Comparison of ENCODE assay signal across 21 cellular contexts in the genomic region with DNA sequence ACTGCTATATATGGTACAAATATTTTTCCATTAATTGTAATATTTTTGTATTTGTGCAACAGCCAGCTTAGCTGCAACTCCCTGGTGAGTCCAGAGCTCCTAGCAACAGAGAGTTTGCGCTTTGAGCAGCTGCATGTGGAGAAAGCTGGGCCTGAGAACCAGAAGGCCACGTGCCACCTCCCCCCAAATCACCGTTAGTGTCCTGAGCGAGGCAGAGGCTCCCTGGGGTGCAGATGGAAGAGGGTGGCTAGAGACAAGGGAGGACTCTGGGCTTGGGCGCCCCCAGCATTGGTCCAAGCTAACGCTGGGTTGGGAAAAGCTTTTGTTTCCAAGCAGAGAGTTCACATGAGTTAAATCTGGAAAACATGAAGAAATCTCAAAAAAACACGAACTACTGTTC. TPM values are rescaled to one million over a fixed set of nuclear protein-coding genes. Genes with fewer than 3 reads are reported as not detected.
DNase-seq lines count a peak whose midpoint lies in the region; ATAC-seq, FAIRE-seq and TF ChIP-seq lines count a peak whose summit lies in the region.
"Had no signal": no experiment of that assay in that cellular context is flagged by ENCODE, and none has a peak within 500 bp of the region (broad histone marks: within the 10 kb centered on the region; RNA-seq: fewer than 3 reads in every experiment).

No MANE protein-coding gene starts in this region.

- TF ChIP-seq EP300 in esophagus muscularis mucosa (IDR thresholded peaks at IDR 0.05): no peak

- H3K27me3 ChIP-seq in esophagus muscularis mucosa (peaks cover 0 to 6% (median 0%) of the 10 kb centered on the region in 4 donors), right atrium auricular region (no peaks in the 10 kb centered on the region), aorta (ENCODE audit: control insufficient read depth in 1 of 2, insufficient read depth in 2 of 2, low read length in 1 of 2) (no peaks in the 10 kb centered on the region), small intestine (ENCODE audit: control insufficient read depth in 2 of 2, insufficient read depth in 2 of 2, low read length in 2 of 2) (no peaks in the 10 kb centered on the region)
- H3K27me3 ChIP-seq: BLaER1 treated with 17β-estradiol and CSF1 and Interleukin-3, amounts not matched to agents 10 nM and 100 nM had no signal

- peak overlapping the region; percentile 84; the same call in 1 of the 2 replicates for H3K27ac Mint-ChIP-seq in WTC11
- no peak overlapping the region for H3K27ac Mint-ChIP-seq in osteocyte (ENCODE audit: unreplicated experiment)
- H3K27ac Mint-ChIP-seq: CD8-positive, alpha-beta T cell had no signal

- WGBS in esophagus muscularis mucosa: 85% methylated on average over 7 of the region's 7 CpGs
- 57 to 67% methylated on average over 7 of the region's 7 CpGs for whole genome bisulfite sequencing in aorta, 2 donors
- 78 to 84% (median 80%) methylated on average over 7 of the region's 7 CpGs for WGBS in small intestine, 3 donors

- H3K27ac ChIP-seq in esophagus muscularis mucosa (replicated peaks in 1 of 4): no peak overlapping the region
- no peak overlapping the region for H3K27ac ChIP-seq in right atrium auricular region
- no peak overlapping the region for H3K27ac ChIP-seq in aorta (ENCODE audit: low read depth in 1 of 2, low read length in 2 of 2)
- no peak overlapping the region for H3K27ac ChIP-seq in small intestine (ENCODE audit: low read depth in 1 of 2, low read length in 1 of 2)
- H3K27ac ChIP-seq: BLaER1 treated with 17β-estradiol and CSF1 and Interleukin-3, amounts not matched to agents 10 nM and 100 nM; RWPE1 had no signal

- no peak for TF ChIP-seq POLR2A in esophagus muscularis mucosa (IDR thresholded peaks at IDR 0.05; ENCODE audit: low read depth)
- TF ChIP-seq POLR2A in erythroblast (IDR thresholded peaks at IDR 0.05; ENCODE audit: low read length): no peak

- H3K9me3 Mint-ChIP-seq in WTC11 (0 out of 2 replicates have a peak, but pooled peaks cover 3% of the 10 kb centered on the region), osteocyte (ENCODE audit: unreplicated experiment) (no peaks in the 10 kb centered on the region)
- H3K9me3 Mint-ChIP-seq: CD8-positive, alpha-beta T cell had no signal

- ATAC-seq in WTC11: no peak
- ATAC-seq in aorta (ENCODE audit: low FRiP score): no peak
- ATAC-seq: CD8-positive, alpha-beta T cell; SK-N-SH treated with all-trans-retinoic acid at 6 μM for 48 hours had no signal

- CTCF ChIA-PET in WTC11 (lab: Charles Lee): interaction anchor here (1.2 kb wide), 1 partner anchor 104 kb away, joined by 3 read pairs; no protein-coding TSS in a partner anchor

- intact Hi-C loops in esophagus muscularis mucosa (cut with DNase I) (no loop called here), aorta (cut with DNase I) (no loop called here)

- POLR2A ChIA-PET in WTC11 (lab: Charles Lee): no interaction called here

- no peaks in the 10 kb centered on the region for H3K9me3 ChIP-seq in esophagus muscularis mucosa
- H3K9me3 ChIP-seq in right atrium auricular region: no peaks in the 10 kb centered on the region
- H3K9me3 ChIP-seq in aorta (ENCODE audit: control insufficient read depth, low read length): no peaks in the 10 kb centered on the region
- H3K9me3 ChIP-seq in small intestine (ENCODE audit: control insufficient read depth, low read depth): no peaks in the 10 kb centered on the region

- H3K27me3 Mint-ChIP-seq in WTC11 (ENCODE audit: low read depth): no peaks in the 10 kb centered on the region; the same call in 1 of the 2 replicates
- H3K27me3 Mint-ChIP-seq in osteocyte (ENCODE audit: unreplicated experiment): peaks cover 15% of the 10 kb centered on the region

- H3K36me3 Mint-ChIP-seq in WTC11 (no peaks in the 10 kb centered on the region), osteocyte (ENCODE audit: unreplicated experiment) (no peaks in the 10 kb centered on the region)
- H3K36me3 Mint-ChIP-seq: CD8-positive, alpha-beta T cell had no signal

- H3K4me1 Mint-ChIP-seq in WTC11 (peaks cover 60% of the 10 kb centered on the region), osteocyte (ENCODE audit: unreplicated experiment) (peaks cover 9% of the 10 kb centered on the region)

- FAIRE-seq in small intestine (lab: Jason Lieb, UNC): no peak
- FAIRE-seq: GM12891 had no signal

- H3K4me3 ChIP-seq in esophagus muscularis mucosa: no peak overlapping the region
- H3K4me3 ChIP-seq in right atrium auricular region: no peak overlapping the region
- H3K4me3 ChIP-seq in aorta (ENCODE audit: low read length in 2 of 2): no peak overlapping the region
- H3K4me3 ChIP-seq in small intestine (ENCODE audit: low read depth in 1 of 2, low read length in 2 of 2): no peak overlapping the region
- H3K4me3 ChIP-seq: BLaER1 treated with 17β-estradiol and CSF1 and Interleukin-3, amounts not matched to agents 10 nM and 100 nM had no signal

- DNase-seq in WTC11 (ENCODE audit: low spot score) (no peak), esophagus muscularis mucosa (ENCODE audit: extremely low spot score) (peak; percentile 82), right atrium auricular region (ENCODE audit: low spot score) (peak; percentile 56), osteocyte (ENCODE audit: extremely low spot score, unreplicated experiment) (peak; percentile 65), erythroblast (lab: John Stamatoyannopoulos, UW) (no peak), aorta (no peak), activated gamma-delta T cell (lab: John Stamatoyannopoulos, UW) (no peak), small intestine (no peak)
- DNase-seq: CD8-positive, alpha-beta T cell; DMS153; GOT3; MM.1S; NCI-H1048; NCI-H1436; NCI-H2029; NCI-H2227 treated with DMSO at 0.1 percent for 48 hours; NCI-H510A had no signal

- H3K4me1 ChIP-seq in esophagus muscularis mucosa (no peaks in the 10 kb centered on the region), right atrium auricular region (no peaks in the 10 kb centered on the region), aorta (ENCODE audit: control insufficient read depth in 1 of 2, insufficient read depth in 2 of 2, low read length in 2 of 2) (no peaks in the 10 kb centered on the region), small intestine (ENCODE audit: control insufficient read depth in 2 of 2, insufficient read depth in 1 of 2, low read depth in 1 of 2, low read length in 1 of 2) (no peaks in the 10 kb centered on the region)

- TF ChIP-seq CTCF in WTC11 (IDR thresholded peaks at IDR 0.05) (no peak), esophagus muscularis mucosa (IDR thresholded peaks at IDR 0.05) (no peak), right atrium auricular region (IDR thresholded peaks at IDR 0.05) (no peak), osteocyte (IDR thresholded peaks at IDR 0.05) (no peak)

- H3K4me3 Mint-ChIP-seq in WTC11 (no peak overlapping the region), osteocyte (ENCODE audit: unreplicated experiment) (no peak overlapping the region)
- H3K4me3 Mint-ChIP-seq: CD8-positive, alpha-beta T cell had no signal

- no peaks in the 10 kb centered on the region for H3K36me3 ChIP-seq in esophagus muscularis mucosa
- H3K36me3 ChIP-seq in right atrium auricular region: no peaks in the 10 kb centered on the region
- H3K36me3 ChIP-seq in aorta (ENCODE audit: control insufficient read depth in 1 of 2, insufficient read depth in 2 of 2, low read length in 1 of 2): no peaks in the 10 kb centered on the region
- no peaks in the 10 kb centered on the region for H3K36me3 ChIP-seq in small intestine (ENCODE audit: control insufficient read depth in 2 of 2, insufficient read depth in 2 of 2, low read length in 2 of 2)
- H3K36me3 ChIP-seq: BLaER1 treated with 17β-estradiol and CSF1 and Interleukin-3, amounts not matched to agents 10 nM and 100 nM had no signal

TF ChIP-seq in WTC11, 78 proteins besides CTCF, POLR2A, EP300 and RAD21:
- TF ChIP-seq, protein P1, sequence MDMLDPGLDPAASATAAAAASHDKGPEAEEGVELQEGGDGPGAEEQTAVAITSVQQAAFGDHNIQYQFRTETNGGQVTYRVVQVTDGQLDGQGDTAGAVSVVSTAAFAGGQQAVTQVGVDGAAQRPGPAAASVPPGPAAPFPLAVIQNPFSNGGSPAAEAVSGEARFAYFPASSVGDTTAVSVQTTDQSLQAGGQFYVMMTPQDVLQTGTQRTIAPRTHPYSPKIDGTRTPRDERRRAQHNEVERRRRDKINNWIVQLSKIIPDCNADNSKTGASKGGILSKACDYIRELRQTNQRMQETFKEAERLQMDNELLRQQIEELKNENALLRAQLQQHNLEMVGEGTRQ (CRISPR knock-in tag; IDR thresholded peaks at IDR 0.05): peak; percentile 48
- TF ChIP-seq, protein P2, sequence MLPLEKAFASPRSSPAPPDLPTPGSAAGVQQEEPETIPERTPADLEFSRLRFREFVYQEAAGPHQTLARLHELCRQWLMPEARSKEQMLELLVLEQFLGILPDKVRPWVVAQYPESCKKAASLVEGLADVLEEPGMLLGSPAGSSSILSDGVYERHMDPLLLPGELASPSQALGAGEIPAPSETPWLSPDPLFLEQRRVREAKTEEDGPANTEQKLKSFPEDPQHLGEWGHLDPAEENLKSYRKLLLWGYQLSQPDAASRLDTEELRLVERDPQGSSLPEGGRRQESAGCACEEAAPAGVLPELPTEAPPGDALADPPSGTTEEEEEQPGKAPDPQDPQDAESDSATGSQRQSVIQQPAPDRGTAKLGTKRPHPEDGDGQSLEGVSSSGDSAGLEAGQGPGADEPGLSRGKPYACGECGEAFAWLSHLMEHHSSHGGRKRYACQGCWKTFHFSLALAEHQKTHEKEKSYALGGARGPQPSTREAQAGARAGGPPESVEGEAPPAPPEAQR (CRISPR knock-in tag; IDR thresholded peaks at IDR 0.05): no peak

RNA-seq across cellular contexts. Expression of a gene that starts 41.7 kb away (rescaled TPM):
- total RNA-seq in WTC11 (2021): 197 to 237 TPM (median 229 TPM) in 3 replicates
- total RNA-seq in esophagus muscularis mucosa: 10 to 100 TPM; 12.0 to 49.8 (median 26.4) TPM
- 10 to 100 TPM; 10.7 to 30.5 TPM for total RNA-seq in right atrium auricular region
- total RNA-seq in osteocyte: 87.6 and 96.9 TPM in 2 replicates
- total RNA-seq in aorta: 10 to 100 TPM; 71.0 to 74.3 TPM
- 10 to 100 TPM; 24.0 to 27.2 TPM for polyA plus RNA-seq in aorta
- 10 to 100 TPM; 30.5 to 54.0 (median 34.9) TPM for polyA plus RNA-seq in small intestine

RNA-seq across cellular contexts. Expression of a gene that starts 49.5 kb away (rescaled TPM):
- total RNA-seq in WTC11 (2021): 5.9 to 6.3 TPM (median 6.1 TPM) in 3 replicates
- total RNA-seq in esophagus muscularis mucosa: 10 to 100 TPM in 2 of 4 donors, 1 to 10 TPM in 2; 9.6 to 15.8 (median 12.3) TPM
- total RNA-seq in right atrium auricular region: 10 to 100 TPM; 22.0 to 37.0 TPM
- 5.2 and 5.3 TPM in 2 replicates for total RNA-seq in osteocyte
- total RNA-seq in aorta: 1 to 10 TPM; 8.6 to 9.2 TPM
- polyA plus RNA-seq in aorta: 1 to 10 TPM; 1.6 to 5.0 TPM
- polyA plus RNA-seq in small intestine: 1 to 10 TPM; 2.2 to 3.7 (median 3.1) TPM

Comparison
In these comparisons a context has a peak if more than half of its experiments do, and no peak if none do; other contexts are left out.
1. DNase-seq: peak in esophagus muscularis mucosa (single experiment), right atrium auricular region (single experiment) and osteocyte (single experiment); none in WTC11 (single experiment), erythroblast (0 of 2), aorta (0 of 2), activated gamma-delta T cell (single experiment) and small intestine (single experiment).